2 cellular contexts compared by ENCODE assay signal in genomic region chr2:127376265-127376664, GRCh38.
TF ChIP-seq lines count a peak whose summit lies in the region.

No MANE protein-coding gene starts in this region.

TF ChIP-seq in HepG2, 621 proteins besides CTCF, POLR2A, EP300 and RAD21:
- TF ChIP-seq GZF1 (CRISPR knock-in tag; IDR thresholded peaks at IDR 0.05) (no peak), FOXM1 (CRISPR knock-in tag; IDR thresholded peaks at IDR 0.05) (no peak), RBAK (CRISPR knock-in tag; IDR thresholded peaks at IDR 0.05) (no peak), TOPORS (CRISPR knock-in tag; IDR thresholded peaks at IDR 0.05) (0 out of 2 replicates have a peak, but pooled peaks have one; percentile 57), SETDB1 (CRISPR knock-in tag; IDR thresholded peaks at IDR 0.05; ENCODE audit: borderline replicate concordance) (peak; percentile 94), ZNF280B (CRISPR knock-in tag; IDR thresholded peaks at IDR 0.05; ENCODE audit: borderline replicate concordance) (peak; percentile 90; the same call in 1 of the 2 replicates), NPAS2 (CRISPR knock-in tag; IDR thresholded peaks at IDR 0.05; ENCODE audit: borderline replicate concordance) (no peak), ZNF687 (CRISPR knock-in tag; IDR thresholded peaks at IDR 0.05) (0 out of 2 replicates have a peak, but pooled peaks have one; percentile 12), ZNF121 (CRISPR knock-in tag; IDR thresholded peaks at IDR 0.05) (no peak), ZBTB33 (CRISPR knock-in tag; IDR thresholded peaks at IDR 0.05) (peak; percentile 48; the same call in 1 of the 2 replicates), ZNF253 (CRISPR knock-in tag; IDR thresholded peaks at IDR 0.05; ENCODE audit: borderline replicate concordance) (peak; percentile 99), ZNF589 (CRISPR knock-in tag; conservative IDR thresholded peaks at IDR 0.05) (no peak)
- TF ChIP-seq, protein P1, sequence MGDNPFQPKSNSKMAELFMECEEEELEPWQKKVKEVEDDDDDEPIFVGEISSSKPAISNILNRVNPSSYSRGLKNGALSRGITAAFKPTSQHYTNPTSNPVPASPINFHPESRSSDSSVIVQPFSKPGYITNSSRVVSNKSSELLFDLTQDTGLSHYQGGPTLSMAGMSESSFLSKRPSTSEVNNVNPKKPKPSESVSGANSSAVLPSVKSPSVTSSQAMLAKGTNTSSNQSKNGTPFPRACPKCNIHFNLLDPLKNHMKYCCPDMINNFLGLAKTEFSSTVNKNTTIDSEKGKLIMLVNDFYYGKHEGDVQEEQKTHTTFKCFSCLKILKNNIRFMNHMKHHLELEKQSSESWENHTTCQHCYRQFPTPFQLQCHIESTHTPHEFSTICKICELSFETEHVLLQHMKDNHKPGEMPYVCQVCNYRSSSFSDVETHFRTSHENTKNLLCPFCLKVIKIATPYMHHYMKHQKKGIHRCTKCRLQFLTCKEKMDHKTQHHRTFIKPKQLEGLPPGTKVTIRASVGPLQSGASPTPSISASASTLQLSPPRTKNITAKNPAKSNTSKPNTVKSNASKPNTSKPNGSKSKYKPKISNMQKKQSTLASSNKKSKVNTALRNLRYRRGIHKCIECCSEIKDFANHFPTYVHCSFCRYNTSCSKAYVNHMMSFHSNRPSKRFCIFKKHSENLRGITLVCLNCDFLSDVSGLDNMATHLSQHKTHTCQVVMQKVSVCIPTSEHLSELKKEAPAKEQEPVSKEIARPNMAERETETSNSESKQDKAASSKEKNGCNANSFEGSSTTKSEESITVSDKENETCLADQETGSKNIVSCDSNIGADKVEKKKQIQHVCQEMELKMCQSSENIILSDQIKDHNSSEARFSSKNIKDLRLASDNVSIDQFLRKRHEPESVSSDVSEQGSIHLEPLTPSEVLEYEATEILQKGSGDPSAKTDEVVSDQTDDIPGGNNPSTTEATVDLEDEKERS (CRISPR knock-in tag; IDR thresholded peaks at IDR 0.05), result peak; percentile 88

TF ChIP-seq in K562, 482 proteins besides CTCF, POLR2A, EP300 and RAD21:
- TF ChIP-seq FOXA3 (CRISPR knock-in tag; conservative IDR thresholded peaks at IDR 0.05 in 1 of 2, IDR thresholded peaks at IDR 0.05 in 1 of 2) (peak in 1 of 2 experiments; percentile 22; a peak in 1 of 4 replicates), MIER1 (IDR thresholded peaks at IDR 0.05; ENCODE audit: low read depth) (no peak), CBX3 (IDR thresholded peaks at IDR 0.05; ENCODE audit: borderline replicate concordance in 1 of 2, low read length in 2 of 2) (peak in 1 of 2 experiments; percentile 49; a peak in 1 of 3 replicates), ERF (CRISPR knock-in tag; IDR thresholded peaks at IDR 0.05) (no peak), ZNF589 (CRISPR knock-in tag; IDR thresholded peaks at IDR 0.05; ENCODE audit: low read depth) (no peak), TRIM28 (IDR thresholded peaks at IDR 0.05) (0 out of 2 replicates have a peak, but pooled peaks have one; percentile 38), SREBF2 (CRISPR knock-in tag; IDR thresholded peaks at IDR 0.05) (no peak)
- TF ChIP-seq, protein P2, sequence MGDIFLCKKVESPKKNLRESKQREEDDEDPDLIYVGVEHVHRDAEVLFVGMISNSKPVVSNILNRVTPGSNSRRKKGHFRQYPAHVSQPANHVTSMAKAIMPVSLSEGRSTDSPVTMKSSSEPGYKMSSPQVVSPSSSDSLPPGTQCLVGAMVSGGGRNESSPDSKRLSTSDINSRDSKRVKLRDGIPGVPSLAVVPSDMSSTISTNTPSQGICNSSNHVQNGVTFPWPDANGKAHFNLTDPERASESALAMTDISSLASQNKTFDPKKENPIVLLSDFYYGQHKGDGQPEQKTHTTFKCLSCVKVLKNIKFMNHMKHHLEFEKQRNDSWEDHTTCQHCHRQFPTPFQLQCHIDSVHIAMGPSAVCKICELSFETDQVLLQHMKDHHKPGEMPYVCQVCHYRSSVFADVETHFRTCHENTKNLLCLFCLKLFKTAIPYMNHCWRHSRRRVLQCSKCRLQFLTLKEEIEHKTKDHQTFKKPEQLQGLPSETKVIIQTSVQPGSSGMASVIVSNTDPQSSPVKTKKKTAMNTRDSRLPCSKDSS (IDR thresholded peaks at IDR 0.05; ENCODE audit: low read depth, partially characterized antibody), result peak; percentile 51
